In the genomic region with DNA sequence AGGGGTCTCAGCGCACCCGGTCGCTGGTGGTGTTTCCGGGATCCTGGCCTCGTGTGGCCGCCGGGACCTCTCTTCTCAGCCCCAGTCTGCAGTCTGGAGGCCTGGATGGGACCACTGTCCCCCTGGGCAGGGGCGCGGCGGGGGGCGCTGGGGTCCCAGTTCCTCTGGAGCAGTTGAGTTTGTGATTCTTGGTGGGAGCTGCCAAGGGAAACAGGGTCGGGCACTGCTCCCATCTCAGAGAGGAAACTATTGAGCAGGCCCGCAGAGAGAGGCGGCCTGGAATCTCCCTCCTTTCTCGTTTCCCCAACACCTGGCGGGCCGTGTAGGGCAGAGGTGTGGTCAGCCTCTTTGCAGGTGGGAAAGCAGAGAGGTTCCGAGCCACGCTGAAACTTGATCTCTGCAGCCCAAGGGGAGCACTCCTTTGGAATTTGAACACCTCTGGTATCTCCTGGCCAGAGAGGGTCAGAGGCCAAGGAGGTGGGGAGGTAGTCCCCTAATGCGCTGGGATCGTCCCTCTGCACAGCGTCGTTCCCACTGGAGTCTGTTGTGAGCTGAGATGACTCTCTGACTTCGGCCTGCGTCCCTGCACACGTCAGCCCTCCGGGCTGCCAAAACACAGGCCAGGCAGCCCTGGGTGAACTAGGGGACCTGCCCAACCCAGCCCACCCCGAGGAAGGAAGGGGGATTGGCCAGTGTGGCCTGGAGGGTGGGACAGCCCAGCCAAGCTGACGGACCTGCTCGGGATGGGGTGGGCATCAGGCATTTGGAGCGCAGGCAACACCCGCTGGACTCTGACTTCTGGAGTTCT, we compare ENCODE assay signal across 8 cellular contexts. TPM values are rescaled to one million over a fixed set of nuclear protein-coding genes. Genes with fewer than 3 reads are reported as not detected.
A peak's percentile ranks its signal among the peaks of the same experiment; 100 is the strongest.
DNase-seq lines count a peak whose midpoint lies in the region; ATAC-seq and TF ChIP-seq lines count a peak whose summit lies in the region.

No MANE protein-coding gene starts in this region.

- peak overlapping the region; percentile 59 for H3K27ac Mint-ChIP-seq in stimulated activated memory B cell treated with anti-CD40 and anti-IgM and Interleukin-4, amounts not matched to agents 10 μg/mL and 1 μg/mL and 100 μg/mL, for 72 hours

- no peak for TF ChIP-seq CTCF in brain microvascular endothelial cell (IDR thresholded peaks at IDR 0.05; ENCODE audit: low read depth, low read length, missing control alignments)

- no peaks in the 10 kb centered on the region for H3K27me3 ChIP-seq in brain microvascular endothelial cell (replicated peaks)

- no peaks in the 10 kb centered on the region for H3K9me3 Mint-ChIP-seq in stimulated activated memory B cell treated with anti-CD40 and anti-IgM and Interleukin-4, amounts not matched to agents 10 μg/mL and 1 μg/mL and 100 μg/mL, for 72 hours

- DNase-seq in NK-92 treated with Interleukin-12 subunit alpha and Interleukin-12 subunit beta, amount 100 ng/mL, for 24 hours (lab: John Stamatoyannopoulos, UW), result peak; percentile 37
- DNase-seq in NK-92 (lab: John Stamatoyannopoulos, UW; ENCODE audit: unreplicated experiment), result no peak
- peak; percentile 38 for DNase-seq in LHCN-M2 (ENCODE audit: low read depth)
- peak; percentile 11 for DNase-seq in brain microvascular endothelial cell
- DNase-seq in islet precursor cell, result peak; percentile 80
- no peak for DNase-seq in NCI-H2196 treated with DMSO at 0.1 percent for 48 hours (lab: John Stamatoyannopoulos, UW; ENCODE audit: unreplicated experiment)
- DNase-seq in NCI-H1105 (lab: John Stamatoyannopoulos, UW), result no peak

- peak overlapping the region; percentile 83 for H3K4me3 Mint-ChIP-seq in stimulated activated memory B cell treated with anti-CD40 and anti-IgM and Interleukin-4, amounts not matched to agents 10 μg/mL and 1 μg/mL and 100 μg/mL, for 72 hours

- in situ Hi-C loops in brain microvascular endothelial cell (cut with HindIII; ENCODE audit: low pct_ligation_motif_present, low sequenced_read_pairs), result no loop called here

- no peaks in the 10 kb centered on the region for H3K27me3 Mint-ChIP-seq in stimulated activated memory B cell treated with anti-CD40 and anti-IgM and Interleukin-4, amounts not matched to agents 10 μg/mL and 1 μg/mL and 100 μg/mL, for 72 hours

- peak overlapping the region; percentile 26 for H3K27ac ChIP-seq in brain microvascular endothelial cell

- H3K4me3 ChIP-seq in brain microvascular endothelial cell (ENCODE audit: low read depth, low read length), result peak overlapping the region; percentile 79

- peaks cover 55% of the 10 kb centered on the region for H3K4me1 Mint-ChIP-seq in stimulated activated memory B cell treated with anti-CD40 and anti-IgM and Interleukin-4, amounts not matched to agents 10 μg/mL and 1 μg/mL and 100 μg/mL, for 72 hours

- ATAC-seq in stimulated activated memory B cell treated with anti-CD40 and anti-IgM and Interleukin-4, amounts not matched to agents 10 μg/mL and 1 μg/mL and 100 μg/mL, for 72 hours, result peak; percentile 37

- peaks cover 9% of the 10 kb centered on the region for H3K36me3 Mint-ChIP-seq in stimulated activated memory B cell treated with anti-CD40 and anti-IgM and Interleukin-4, amounts not matched to agents 10 μg/mL and 1 μg/mL and 100 μg/mL, for 72 hours

- H3K36me3 ChIP-seq in brain microvascular endothelial cell (replicated peaks), result no peaks in the 10 kb centered on the region

RNA-seq across cellular contexts. Expression of gene PLEKHF1, which starts 0.8 kb away (rescaled TPM):
- 13.8 and 15.2 TPM in 2 replicates for total RNA-seq in LHCN-M2 (2014; rRNA removed)
- 9.0 TPM for polyA plus RNA-seq in LHCN-M2 (2012)

RNA-seq across cellular contexts. Expression of gene C19orf12, which starts 49.0 kb away (rescaled TPM):
- total RNA-seq in LHCN-M2 (2014; rRNA removed), result 36.0 and 41.7 TPM in 2 replicates
- polyA plus RNA-seq in LHCN-M2 (2012), result 21.6 TPM

RNA-seq across cellular contexts. Expression of gene POP4, which starts 59.9 kb away (rescaled TPM):
- total RNA-seq in LHCN-M2 (2014; rRNA removed), result 94.4 and 101 TPM in 2 replicates
- polyA plus RNA-seq in LHCN-M2 (2012), result 97.8 TPM

Comparison
In these comparisons a context has a peak if more than half of its experiments do, and no peak if none do; other contexts are left out.
1. DNase-seq: peak in NK-92 treated with Interleukin-12 subunit alpha and Interleukin-12 subunit beta, amount 100 ng/mL, for 24 hours (single experiment), LHCN-M2 (single experiment), brain microvascular endothelial cell (single experiment) and islet precursor cell (single experiment); none in NK-92 (single experiment), NCI-H2196 treated with DMSO at 0.1 percent for 48 hours (single experiment) and NCI-H1105 (single experiment).